Comparison of ENCODE assay signal across 15 cellular contexts in genomic region chr4:145812902-145813301, GRCh38.
A peak's percentile ranks its signal among the peaks of the same experiment; 100 is the strongest.
DNase-seq lines count a peak whose midpoint lies in the region; ATAC-seq, FAIRE-seq and TF ChIP-seq lines count a peak whose summit lies in the region.
"Had no signal": no experiment of that assay in that cellular context is flagged by ENCODE, and none has a peak within 500 bp of the region (broad histone marks: within the 10 kb centered on the region; RNA-seq: fewer than 3 reads in every experiment).

No MANE protein-coding gene starts in this region.

- no peaks in the 10 kb centered on the region for H3K79me2 ChIP-seq in PC-9 (ENCODE audit: low read depth)

- H3K27me3 Mint-ChIP-seq in CD8-positive, alpha-beta T cell (ENCODE audit: low read depth), result no peaks in the 10 kb centered on the region
- H3K27me3 Mint-ChIP-seq: activated CD4-positive, alpha-beta T cell treated with anti-CD3 and anti-CD28 coated beads, Interleukin-2, amount 10 ng/mL, durations not matched to agents 7 days and 5 days; activated naive CD4-positive, alpha-beta T cell treated with anti-CD3 and anti-CD28 coated beads, Interleukin-2, amount 10 ng/mL, durations not matched to agents 7 days and 5 days had no signal

- peaks cover 25% of the 10 kb centered on the region; the same call in 1 of the 2 replicates for H3K9me3 ChIP-seq in PC-9 (ENCODE audit: insufficient read depth, low read depth)
- no peaks in the 10 kb centered on the region for H3K9me3 ChIP-seq in CD8-positive, alpha-beta T cell (ENCODE audit: low read length)
- H3K9me3 ChIP-seq: body of pancreas had no signal

- H3K36me3 ChIP-seq in PC-9 (ENCODE audit: low read depth), result peaks cover 3% of the 10 kb centered on the region; the same call in 1 of the 2 replicates
- peaks cover 2% of the 10 kb centered on the region for H3K36me3 ChIP-seq in bronchial epithelial cell (ENCODE audit: control insufficient read depth, insufficient read depth, low read length)
- H3K36me3 ChIP-seq in CD8-positive, alpha-beta T cell (ENCODE audit: insufficient read depth, low read length), result peaks cover 3% of the 10 kb centered on the region

- peaks cover 9% of the 10 kb centered on the region for H3K4me1 Mint-ChIP-seq in CD8-positive, alpha-beta T cell (ENCODE audit: low read depth)

- DNase-seq in ELR (ENCODE audit: low read depth) (peak; percentile 77), PC-9 (peak; percentile 59 to 85), bronchial epithelial cell (ENCODE audit: low read depth) (peak; percentile 92), kidney tubule cell (ENCODE audit: low spot score) (peak; percentile 61), D341Med (ENCODE audit: low spot score) (no peak), EL (no peak), occipital lobe (lab: John Stamatoyannopoulos, UW) (no peak)
- DNase-seq in CD8-positive, alpha-beta T cell, result no peak
- DNase-seq: activated CD4-positive, alpha-beta T cell treated with anti-CD3 and anti-CD28 coated beads, Interleukin-2, amount 10 ng/mL, durations not matched to agents 7 days and 5 days; activated naive CD4-positive, alpha-beta T cell treated with anti-CD3 and anti-CD28 coated beads, Interleukin-2, amount 10 ng/mL, durations not matched to agents 7 days and 5 days; body of pancreas; COR-L47; NCI-H2081 treated with DMSO at 0.1 percent for 48 hours; NCI-H524 had no signal

- ATAC-seq in CD8-positive, alpha-beta T cell, result no peak
- ATAC-seq: body of pancreas had no signal

- intact Hi-C loops in PC-9 (cut with micrococcal nuclease; ENCODE audit: unreplicated experiment), result loop anchor here (1.0 kb wide), 1 partner anchor 78 kb away; no protein-coding TSS in a partner anchor
- intact Hi-C loops in CD8-positive, alpha-beta T cell (cut with DNase I, micrococcal nuclease), result no loop called here

- no TSS peak for BruUV-seq in PC-9 (replicated peaks; lab: Mats Ljungman, UMichigan)

- no peaks in the 10 kb centered on the region for H4K20me1 ChIP-seq in PC-9 (ENCODE audit: insufficient read depth)

- TF ChIP-seq CTCF in PC-9 (conservative IDR thresholded peaks at IDR 0.05) (no peak), bronchial epithelial cell (IDR thresholded peaks at IDR 0.05; ENCODE audit: insufficient read depth, low read length, severe bottlenecking) (no peak)
- TF ChIP-seq CTCF in CD8-positive, alpha-beta T cell (IDR thresholded peaks at IDR 0.05), result no peak

- H3K27ac Mint-ChIP-seq in CD8-positive, alpha-beta T cell, result no peak overlapping the region
- H3K27ac Mint-ChIP-seq: activated CD4-positive, alpha-beta T cell treated with anti-CD3 and anti-CD28 coated beads, Interleukin-2, amount 10 ng/mL, durations not matched to agents 7 days and 5 days; activated naive CD4-positive, alpha-beta T cell treated with anti-CD3 and anti-CD28 coated beads, Interleukin-2, amount 10 ng/mL, durations not matched to agents 7 days and 5 days; mesothelial cell of epicardium had no signal

- POLR2A ChIA-PET in PC-9 (lab: Charles Lee; ENCODE audit: unreplicated experiment), result no interaction called here
- POLR2A ChIA-PET in CD8-positive, alpha-beta T cell (lab: Charles Lee), result no interaction called here

- no peak overlapping the region for H3K4me3 Mint-ChIP-seq in CD8-positive, alpha-beta T cell
- H3K4me3 Mint-ChIP-seq: activated CD4-positive, alpha-beta T cell treated with anti-CD3 and anti-CD28 coated beads, Interleukin-2, amount 10 ng/mL, durations not matched to agents 7 days and 5 days; activated naive CD4-positive, alpha-beta T cell treated with anti-CD3 and anti-CD28 coated beads, Interleukin-2, amount 10 ng/mL, durations not matched to agents 7 days and 5 days; mesothelial cell of epicardium had no signal

- peaks cover 8% of the 10 kb centered on the region for H3K9me3 Mint-ChIP-seq in CD8-positive, alpha-beta T cell

- CTCF ChIA-PET in PC-9 (lab: Charles Lee), result no interaction called here
- CTCF ChIA-PET in CD8-positive, alpha-beta T cell (lab: Charles Lee), result no interaction called here

- peaks cover 17% of the 10 kb centered on the region for H3K4me1 ChIP-seq in PC-9 (replicated peaks; ENCODE audit: insufficient read depth)
- H3K4me1 ChIP-seq in CD8-positive, alpha-beta T cell (ENCODE audit: insufficient read depth, low read length), result no peaks in the 10 kb centered on the region
- H3K4me1 ChIP-seq: body of pancreas had no signal

- no peaks in the 10 kb centered on the region; the same call in 1 of the 2 replicates for H3K9me2 ChIP-seq in PC-9 (ENCODE audit: insufficient read depth)

- H3K4me2 ChIP-seq in PC-9, result peak overlapping the region; percentile 24; the same call in 1 of the 2 replicates

- H3F3A ChIP-seq in PC-9 (ENCODE audit: insufficient read depth, low read depth), result peaks cover 33% of the 10 kb centered on the region

- peak overlapping the region; percentile 98 for H3K27ac ChIP-seq in PC-9
- H3K27ac ChIP-seq in CD8-positive, alpha-beta T cell (ENCODE audit: low read depth, low read length), result no peak overlapping the region
- H3K27ac ChIP-seq: body of pancreas had no signal

- H3K27me3 ChIP-seq in PC-9 (ENCODE audit: insufficient read depth, low read depth) (no peaks in the 10 kb centered on the region), bronchial epithelial cell (ENCODE audit: control insufficient read depth, insufficient read depth, low read length) (no peaks in the 10 kb centered on the region)
- no peaks in the 10 kb centered on the region for H3K27me3 ChIP-seq in CD8-positive, alpha-beta T cell (ENCODE audit: insufficient read depth, low read length)
- H3K27me3 ChIP-seq: body of pancreas had no signal

- H2AFZ ChIP-seq in PC-9, result no peak overlapping the region

- H3K4me3 ChIP-seq in PC-9 (no peak overlapping the region), bronchial epithelial cell (ENCODE audit: low read depth, low read length) (no peak overlapping the region)
- no peak overlapping the region for H3K4me3 ChIP-seq in CD8-positive, alpha-beta T cell (ENCODE audit: low read depth, low read length)
- H3K4me3 ChIP-seq: body of pancreas had no signal

- peaks cover 85% of the 10 kb centered on the region for H3K36me3 Mint-ChIP-seq in CD8-positive, alpha-beta T cell

- FAIRE-seq in bronchial epithelial cell (lab: Jason Lieb, UNC), result peak; percentile 93

Comparison
In these comparisons a context has a peak if more than half of its experiments do, and no peak if none do; other contexts are left out.
1. DNase-seq: peak in ELR (single experiment), PC-9 (2 of 2), bronchial epithelial cell (single experiment) and kidney tubule cell (single experiment); none in CD8-positive, alpha-beta T cell (0 of 7), D341Med (single experiment), EL (single experiment) and occipital lobe (single experiment).